ENCODE assay signal across 1 cellular context in the genomic region with DNA sequence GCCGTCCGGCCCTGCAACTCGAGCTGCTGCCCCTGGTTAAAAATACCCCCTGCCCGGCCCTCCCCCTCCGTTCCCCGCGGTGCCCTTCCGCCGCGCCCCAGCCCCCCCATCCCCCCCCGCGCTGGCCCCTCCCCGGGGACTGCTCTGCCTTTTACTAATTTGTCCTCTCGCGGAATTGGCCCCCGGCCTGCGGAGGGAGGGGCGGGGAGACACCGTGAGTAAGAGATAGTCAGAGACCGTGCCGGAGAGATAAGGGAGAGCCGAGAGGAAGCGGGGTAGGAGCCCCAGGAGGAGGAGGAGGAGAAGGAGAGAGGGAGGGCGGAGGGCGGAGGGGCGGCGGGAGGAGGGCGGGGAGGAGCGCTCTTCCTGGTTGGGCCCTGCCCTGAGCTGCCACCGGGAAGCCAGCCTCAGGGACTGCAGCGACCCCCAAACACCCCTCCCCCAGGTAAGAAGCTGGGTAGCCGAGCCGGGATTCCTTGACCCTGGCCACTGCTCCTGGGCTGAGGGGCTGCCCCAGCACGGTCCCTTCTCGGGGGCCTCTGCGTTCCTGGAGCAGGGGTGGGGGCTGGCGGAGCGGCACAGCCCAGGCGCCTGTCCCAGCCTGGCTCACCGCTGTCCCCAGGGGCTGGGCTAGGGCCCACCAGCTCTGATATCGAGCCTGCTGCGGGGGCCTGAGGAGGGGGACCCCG.
TF ChIP-seq lines count a peak whose summit lies in the region.

A gene (plus strand): TSS at position 360 of the 689 bp plus-strand sequence. CDS start 774 bp downstream, outside the sequence.

TF ChIP-seq in HepG2, 621 proteins besides CTCF, POLR2A, EP300 and RAD21 (continued from another document and continues in another):
- TF ChIP-seq, protein P1, sequence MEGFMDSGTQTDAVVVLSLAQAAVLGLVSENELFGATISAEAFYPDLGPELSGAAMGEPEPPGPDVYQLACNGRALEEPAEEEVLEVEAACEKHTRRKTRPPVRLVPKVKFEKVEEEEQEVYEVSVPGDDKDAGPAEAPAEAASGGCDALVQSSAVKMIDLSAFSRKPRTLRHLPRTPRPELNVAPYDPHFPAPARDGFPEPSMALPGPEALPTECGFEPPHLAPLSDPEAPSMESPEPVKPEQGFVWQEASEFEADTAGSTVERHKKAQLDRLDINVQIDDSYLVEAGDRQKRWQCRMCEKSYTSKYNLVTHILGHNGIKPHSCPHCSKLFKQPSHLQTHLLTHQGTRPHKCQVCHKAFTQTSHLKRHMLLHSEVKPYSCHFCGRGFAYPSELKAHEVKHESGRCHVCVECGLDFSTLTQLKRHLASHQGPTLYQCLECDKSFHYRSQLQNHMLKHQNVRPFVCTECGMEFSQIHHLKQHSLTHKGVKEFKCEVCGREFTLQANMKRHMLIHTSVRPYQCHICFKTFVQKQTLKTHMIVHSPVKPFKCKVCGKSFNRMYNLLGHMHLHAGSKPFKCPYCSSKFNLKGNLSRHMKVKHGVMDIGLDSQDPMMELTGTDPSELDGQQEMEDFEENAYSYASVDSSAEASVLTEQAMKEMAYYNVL (CRISPR knock-in tag; IDR thresholded peaks at IDR 0.05; ENCODE audit: borderline replicate concordance): no peak
- TF ChIP-seq SAP130 (CRISPR knock-in tag; IDR thresholded peaks at IDR 0.05; ENCODE audit: low read depth) (peak; percentile 28; the same call in 1 of the 2 replicates), FOSL2 (CRISPR knock-in tag; IDR thresholded peaks at IDR 0.05) (peak; percentile 51; the same call in 1 of the 2 replicates), ELF1 (CRISPR knock-in tag; IDR thresholded peaks at IDR 0.05) (peak; percentile 37; the same call in 1 of the 2 replicates), ZSCAN25 (CRISPR knock-in tag; IDR thresholded peaks at IDR 0.05) (peak; percentile 71; the same call in 1 of the 2 replicates), PCBP1 (IDR thresholded peaks at IDR 0.05; ENCODE audit: borderline replicate concordance, low read depth, low read length) (peak; percentile 72; the same call in 1 of the 2 replicates), HNRNPL (IDR thresholded peaks at IDR 0.05; ENCODE audit: low read depth, low read length) (0 out of 2 replicates have a peak, but pooled peaks have one; percentile 24), ELF4 (CRISPR knock-in tag; IDR thresholded peaks at IDR 0.05; ENCODE audit: borderline replicate concordance) (0 out of 2 replicates have a peak, but pooled peaks have one; percentile 49), MAZ (IDR thresholded peaks at IDR 0.05; ENCODE audit: borderline replicate concordance, low read depth, low read length) (0 out of 2 replicates have a peak, but pooled peaks have one; percentile 11), MAZ (CRISPR knock-in tag; IDR thresholded peaks at IDR 0.05; ENCODE audit: low read depth) (no peak; the same call in 1 of the 2 replicates), SPEN (CRISPR knock-in tag; IDR thresholded peaks at IDR 0.05; ENCODE audit: low read depth) (peak; percentile 20; the same call in 1 of the 2 replicates), ZNF205 (CRISPR knock-in tag; IDR thresholded peaks at IDR 0.05) (0 out of 2 replicates have a peak, but pooled peaks have one; percentile 17), MXI1 (IDR thresholded peaks at IDR 0.05; ENCODE audit: borderline replicate concordance, low read depth, low read length) (0 out of 3 replicates have a peak, but pooled peaks have one; percentile 3), HNF4A (CRISPR knock-in tag; IDR thresholded peaks at IDR 0.05) (0 out of 2 replicates have a peak, but pooled peaks have one; percentile 3), KDM5A (IDR thresholded peaks at IDR 0.05; ENCODE audit: borderline replicate concordance, low read length) (peak; percentile 18; the same call in 1 of the 2 replicates), ZBTB7A (CRISPR knock-in tag; IDR thresholded peaks at IDR 0.05) (peak; percentile 34; the same call in 1 of the 2 replicates), BHLHE40 (IDR thresholded peaks at IDR 0.05; ENCODE audit: low read length) (no peak), HIVEP1 (CRISPR knock-in tag; IDR thresholded peaks at IDR 0.05) (no peak), NR3C1 (CRISPR knock-in tag; IDR thresholded peaks at IDR 0.05) (no peak), CEBPG (CRISPR knock-in tag; IDR thresholded peaks at IDR 0.05) (no peak), HDAC1 (CRISPR knock-in tag; IDR thresholded peaks at IDR 0.05) (0 out of 2 replicates have a peak, but pooled peaks have one; percentile 20), POLR2AphosphoS5 (IDR thresholded peaks at IDR 0.05; ENCODE audit: low read depth, low read length) (0 out of 2 replicates have a peak, but pooled peaks have one; percentile 28), GABPB1 (CRISPR knock-in tag; IDR thresholded peaks at IDR 0.05) (peak; percentile 22; the same call in 1 of the 2 replicates), PHF8 (CRISPR knock-in tag; IDR thresholded peaks at IDR 0.05) (peak; percentile 33), REL (CRISPR knock-in tag; conservative IDR thresholded peaks at IDR 0.05) (0 out of 2 replicates have a peak, but pooled peaks have one; percentile 20), ZNF607 (CRISPR knock-in tag; IDR thresholded peaks at IDR 0.05; ENCODE audit: borderline replicate concordance) (peak; percentile 74), ETV5 (CRISPR knock-in tag; IDR thresholded peaks at IDR 0.05; ENCODE audit: borderline replicate concordance) (peak; percentile 25; the same call in 1 of the 2 replicates), PHF20 (CRISPR knock-in tag; IDR thresholded peaks at IDR 0.05) (peak; percentile 42; the same call in 1 of the 2 replicates), ZBTB7B (CRISPR knock-in tag; IDR thresholded peaks at IDR 0.05) (no peak; the same call in 1 of the 2 replicates), ZNF746 (CRISPR knock-in tag; IDR thresholded peaks at IDR 0.05) (peak; percentile 72; the same call in 1 of the 2 replicates), ZNF224 (CRISPR knock-in tag; IDR thresholded peaks at IDR 0.05) (0 out of 2 replicates have a peak, but pooled peaks have one; percentile 52), ZNF816 (CRISPR knock-in tag; IDR thresholded peaks at IDR 0.05; ENCODE audit: borderline replicate concordance) (no peak), SIX1 (CRISPR knock-in tag; IDR thresholded peaks at IDR 0.05; ENCODE audit: borderline replicate concordance) (no peak), GATAD2A (CRISPR knock-in tag; IDR thresholded peaks at IDR 0.05) (no peak), ZNF263 (CRISPR knock-in tag; IDR thresholded peaks at IDR 0.05) (peak; percentile 92), PCBP2 (optimal IDR thresholded peaks at IDR 0.05; ENCODE audit: low read depth, low read length, poor library complexity, severe bottlenecking) (no peak), LCORL (IDR thresholded peaks at IDR 0.05) (no peak), LCORL (CRISPR knock-in tag; IDR thresholded peaks at IDR 0.05) (0 out of 2 replicates have a peak, but pooled peaks have one; percentile 12), GABPA (IDR thresholded peaks at IDR 0.05; ENCODE audit: low read depth, low read length) (0 out of 2 replicates have a peak, but pooled peaks have one; percentile 3), GABPA (CRISPR knock-in tag; IDR thresholded peaks at IDR 0.05; ENCODE audit: low read depth) (no peak)
- TF ChIP-seq, protein P2, sequence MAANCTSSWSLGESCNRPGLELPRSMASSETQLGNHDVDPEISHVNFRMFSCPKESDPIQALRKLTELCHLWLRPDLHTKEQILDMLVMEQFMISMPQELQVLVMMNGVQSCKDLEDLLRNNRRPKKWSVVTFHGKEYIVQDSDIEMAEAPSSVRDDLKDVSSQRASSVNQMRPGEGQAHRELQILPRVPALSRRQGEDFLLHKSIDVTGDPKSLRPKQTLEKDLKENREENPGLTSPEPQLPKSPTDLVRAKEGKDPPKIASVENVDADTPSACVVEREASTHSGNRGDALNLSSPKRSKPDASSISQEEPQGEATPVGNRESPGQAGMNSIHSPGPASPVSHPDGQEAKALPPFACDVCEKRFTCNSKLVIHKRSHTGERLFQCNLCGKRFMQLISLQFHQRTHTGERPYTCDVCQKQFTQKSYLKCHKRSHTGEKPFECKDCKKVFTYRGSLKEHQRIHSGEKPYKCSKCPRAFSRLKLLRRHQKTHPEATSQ (CRISPR knock-in tag; IDR thresholded peaks at IDR 0.05; ENCODE audit: borderline replicate concordance): no peak
- TF ChIP-seq, protein P3, sequence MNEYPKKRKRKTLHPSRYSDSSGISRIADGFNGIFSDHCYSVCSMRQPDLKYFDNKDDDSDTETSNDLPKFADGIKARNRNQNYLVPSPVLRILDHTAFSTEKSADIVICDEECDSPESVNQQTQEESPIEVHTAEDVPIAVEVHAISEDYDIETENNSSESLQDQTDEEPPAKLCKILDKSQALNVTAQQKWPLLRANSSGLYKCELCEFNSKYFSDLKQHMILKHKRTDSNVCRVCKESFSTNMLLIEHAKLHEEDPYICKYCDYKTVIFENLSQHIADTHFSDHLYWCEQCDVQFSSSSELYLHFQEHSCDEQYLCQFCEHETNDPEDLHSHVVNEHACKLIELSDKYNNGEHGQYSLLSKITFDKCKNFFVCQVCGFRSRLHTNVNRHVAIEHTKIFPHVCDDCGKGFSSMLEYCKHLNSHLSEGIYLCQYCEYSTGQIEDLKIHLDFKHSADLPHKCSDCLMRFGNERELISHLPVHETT (CRISPR knock-in tag; conservative IDR thresholded peaks at IDR 0.05): peak; percentile 15; the same call in 1 of the 2 replicates
- TF ChIP-seq, protein P4, sequence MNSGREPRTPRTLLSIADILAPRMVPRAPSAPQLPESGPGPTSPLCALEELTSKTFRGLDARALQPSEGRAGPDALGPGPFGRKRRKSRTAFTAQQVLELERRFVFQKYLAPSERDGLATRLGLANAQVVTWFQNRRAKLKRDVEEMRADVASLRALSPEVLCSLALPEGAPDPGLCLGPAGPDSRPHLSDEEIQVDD (CRISPR knock-in tag; IDR thresholded peaks at IDR 0.05; ENCODE audit: borderline replicate concordance): 0 out of 2 replicates have a peak, but pooled peaks have one; percentile 21
- TF ChIP-seq, protein P5, sequence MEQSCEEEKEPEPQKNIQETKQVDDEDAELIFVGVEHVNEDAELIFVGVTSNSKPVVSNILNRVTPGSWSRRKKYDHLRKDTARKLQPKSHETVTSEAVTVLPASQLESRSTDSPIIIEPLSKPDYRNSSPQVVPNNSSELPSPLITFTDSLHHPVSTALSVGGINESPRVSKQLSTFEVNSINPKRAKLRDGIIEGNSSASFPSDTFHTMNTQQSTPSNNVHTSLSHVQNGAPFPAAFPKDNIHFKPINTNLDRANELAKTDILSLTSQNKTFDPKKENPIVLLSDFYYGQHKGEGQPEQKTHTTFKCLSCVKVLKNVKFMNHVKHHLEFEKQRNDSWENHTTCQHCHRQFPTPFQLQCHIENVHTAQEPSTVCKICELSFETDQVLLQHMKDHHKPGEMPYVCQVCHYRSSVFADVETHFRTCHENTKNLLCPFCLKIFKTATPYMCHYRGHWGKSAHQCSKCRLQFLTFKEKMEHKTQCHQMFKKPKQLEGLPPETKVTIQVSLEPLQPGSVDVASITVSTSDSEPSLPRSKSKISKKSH (CRISPR knock-in tag; IDR thresholded peaks at IDR 0.05; ENCODE audit: borderline replicate concordance): peak; percentile 15; the same call in 1 of the 2 replicates
- TF ChIP-seq, protein P6, sequence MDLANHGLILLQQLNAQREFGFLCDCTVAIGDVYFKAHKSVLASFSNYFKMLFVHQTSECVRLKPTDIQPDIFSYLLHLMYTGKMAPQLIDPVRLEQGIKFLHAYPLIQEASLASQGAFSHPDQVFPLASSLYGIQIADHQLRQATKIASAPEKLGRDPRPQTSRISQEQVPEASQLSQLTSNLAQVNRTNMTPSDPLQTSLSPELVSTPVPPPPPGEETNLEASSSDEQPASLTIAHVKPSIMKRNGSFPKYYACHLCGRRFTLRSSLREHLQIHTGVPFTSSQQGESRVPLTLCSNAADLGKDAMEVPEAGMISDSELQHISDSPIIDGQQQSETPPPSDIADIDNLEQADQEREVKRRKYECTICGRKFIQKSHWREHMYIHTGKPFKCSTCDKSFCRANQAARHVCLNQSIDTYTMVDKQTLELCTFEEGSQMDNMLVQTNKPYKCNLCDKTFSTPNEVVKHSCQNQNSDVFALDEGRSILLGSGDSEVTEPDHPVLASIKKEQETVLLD (CRISPR knock-in tag; IDR thresholded peaks at IDR 0.05; ENCODE audit: low read depth): 0 out of 2 replicates have a peak, but pooled peaks have one; percentile 38
- TF ChIP-seq, protein P7, sequence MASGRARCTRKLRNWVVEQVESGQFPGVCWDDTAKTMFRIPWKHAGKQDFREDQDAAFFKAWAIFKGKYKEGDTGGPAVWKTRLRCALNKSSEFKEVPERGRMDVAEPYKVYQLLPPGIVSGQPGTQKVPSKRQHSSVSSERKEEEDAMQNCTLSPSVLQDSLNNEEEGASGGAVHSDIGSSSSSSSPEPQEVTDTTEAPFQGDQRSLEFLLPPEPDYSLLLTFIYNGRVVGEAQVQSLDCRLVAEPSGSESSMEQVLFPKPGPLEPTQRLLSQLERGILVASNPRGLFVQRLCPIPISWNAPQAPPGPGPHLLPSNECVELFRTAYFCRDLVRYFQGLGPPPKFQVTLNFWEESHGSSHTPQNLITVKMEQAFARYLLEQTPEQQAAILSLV (CRISPR knock-in tag; IDR thresholded peaks at IDR 0.05; ENCODE audit: borderline replicate concordance): 0 out of 2 replicates have a peak, but pooled peaks have one; percentile 45
- TF ChIP-seq, protein P8, sequence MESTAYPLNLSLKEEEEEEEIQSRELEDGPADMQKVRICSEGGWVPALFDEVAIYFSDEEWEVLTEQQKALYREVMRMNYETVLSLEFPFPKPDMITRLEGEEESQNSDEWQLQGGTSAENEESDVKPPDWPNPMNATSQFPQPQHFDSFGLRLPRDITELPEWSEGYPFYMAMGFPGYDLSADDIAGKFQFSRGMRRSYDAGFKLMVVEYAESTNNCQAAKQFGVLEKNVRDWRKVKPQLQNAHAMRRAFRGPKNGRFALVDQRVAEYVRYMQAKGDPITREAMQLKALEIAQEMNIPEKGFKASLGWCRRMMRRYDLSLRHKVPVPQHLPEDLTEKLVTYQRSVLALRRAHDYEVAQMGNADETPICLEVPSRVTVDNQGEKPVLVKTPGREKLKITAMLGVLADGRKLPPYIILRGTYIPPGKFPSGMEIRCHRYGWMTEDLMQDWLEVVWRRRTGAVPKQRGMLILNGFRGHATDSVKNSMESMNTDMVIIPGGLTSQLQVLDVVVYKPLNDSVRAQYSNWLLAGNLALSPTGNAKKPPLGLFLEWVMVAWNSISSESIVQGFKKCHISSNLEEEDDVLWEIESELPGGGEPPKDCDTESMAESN (CRISPR knock-in tag; conservative IDR thresholded peaks at IDR 0.05): 0 out of 2 replicates have a peak, but pooled peaks have one; percentile 46
- TF ChIP-seq, protein P9, sequence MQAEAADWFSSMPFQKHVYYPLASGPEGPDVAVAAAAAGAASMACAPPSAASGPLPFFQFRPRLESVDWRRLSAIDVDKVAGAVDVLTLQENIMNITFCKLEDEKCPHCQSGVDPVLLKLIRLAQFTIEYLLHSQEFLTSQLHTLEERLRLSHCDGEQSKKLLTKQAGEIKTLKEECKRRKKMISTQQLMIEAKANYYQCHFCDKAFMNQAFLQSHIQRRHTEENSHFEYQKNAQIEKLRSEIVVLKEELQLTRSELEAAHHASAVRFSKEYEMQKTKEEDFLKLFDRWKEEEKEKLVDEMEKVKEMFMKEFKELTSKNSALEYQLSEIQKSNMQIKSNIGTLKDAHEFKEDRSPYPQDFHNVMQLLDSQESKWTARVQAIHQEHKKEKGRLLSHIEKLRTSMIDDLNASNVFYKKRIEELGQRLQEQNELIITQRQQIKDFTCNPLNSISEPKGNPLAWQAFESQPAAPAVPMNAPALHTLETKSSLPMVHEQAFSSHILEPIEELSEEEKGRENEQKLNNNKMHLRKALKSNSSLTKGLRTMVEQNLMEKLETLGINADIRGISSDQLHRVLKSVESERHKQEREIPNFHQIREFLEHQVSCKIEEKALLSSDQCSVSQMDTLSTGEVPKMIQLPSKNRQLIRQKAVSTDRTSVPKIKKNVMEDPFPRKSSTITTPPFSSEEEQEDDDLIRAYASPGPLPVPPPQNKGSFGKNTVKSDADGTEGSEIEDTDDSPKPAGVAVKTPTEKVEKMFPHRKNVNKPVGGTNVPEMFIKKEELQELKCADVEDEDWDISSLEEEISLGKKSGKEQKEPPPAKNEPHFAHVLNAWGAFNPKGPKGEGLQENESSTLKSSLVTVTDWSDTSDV (CRISPR knock-in tag; IDR thresholded peaks at IDR 0.05): peak; percentile 42; the same call in 1 of the 2 replicates
